1 cellular context compared by ENCODE assay signal in genomic region chr1:33753087-33753856, GRCh38.
TF ChIP-seq lines count a peak whose summit lies in the region.

No MANE protein-coding gene starts in this region.

TF ChIP-seq in HepG2, 621 proteins besides CTCF, POLR2A, EP300 and RAD21 (continued from another document):
- TF ChIP-seq ZNF607 (CRISPR knock-in tag; IDR thresholded peaks at IDR 0.05; ENCODE audit: borderline replicate concordance) = no peak
- TF ChIP-seq ZNF556 (CRISPR knock-in tag; IDR thresholded peaks at IDR 0.05; ENCODE audit: borderline replicate concordance) = no peak
- no peak for TF ChIP-seq JUN (CRISPR knock-in tag; IDR thresholded peaks at IDR 0.05)
- no peak for TF ChIP-seq MXD3 (CRISPR knock-in tag; IDR thresholded peaks at IDR 0.05)
- TF ChIP-seq SYNCRIP (IDR thresholded peaks at IDR 0.05; ENCODE audit: insufficient read depth, low read depth, low read length) = no peak
- no peak for TF ChIP-seq ZBTB4 (CRISPR knock-in tag; IDR thresholded peaks at IDR 0.05; ENCODE audit: borderline replicate concordance)
